Comparison of ENCODE assay signal across 16 cellular contexts in the genomic region with DNA sequence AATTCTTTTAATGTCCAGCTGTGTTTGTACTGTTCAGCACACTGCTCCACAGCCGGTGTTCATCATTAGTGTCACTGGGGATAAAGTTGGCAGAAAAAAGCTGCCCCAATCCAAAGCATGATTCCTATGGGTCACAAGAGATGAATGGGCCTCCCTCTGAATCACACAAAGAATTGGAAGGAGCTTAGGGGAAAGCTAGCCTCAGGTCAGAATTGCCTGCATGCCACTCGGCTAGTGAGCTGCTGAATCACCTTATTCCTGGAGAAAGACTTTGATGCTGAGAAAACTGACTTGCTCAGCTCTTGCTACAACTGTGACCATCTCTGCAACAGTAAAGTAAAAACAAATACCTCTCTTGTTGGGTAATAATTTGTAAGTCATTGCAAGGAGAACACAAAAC. TPM values are rescaled to one million over a fixed set of nuclear protein-coding genes. Genes with fewer than 3 reads are reported as not detected.
DNase-seq lines count a peak whose midpoint lies in the region; ATAC-seq, FAIRE-seq and TF ChIP-seq lines count a peak whose summit lies in the region.
"Had no signal": no experiment of that assay in that cellular context is flagged by ENCODE, and none has a peak within 500 bp of the region (broad histone marks: within the 10 kb centered on the region; RNA-seq: fewer than 3 reads in every experiment).

No MANE protein-coding gene starts in this region.

- TF ChIP-seq CTCF in fibroblast of lung (conservative IDR thresholded peaks at IDR 0.05 in 1 of 2, IDR thresholded peaks at IDR 0.05 in 1 of 2; ENCODE audit: low read depth in 1 of 2, low read length in 2 of 2): no peak

- H3K27me3 ChIP-seq in fibroblast of lung (ENCODE audit: control insufficient read depth, insufficient read depth, low read length): peaks cover 26% of the 10 kb centered on the region

- H2AFZ ChIP-seq in fibroblast of lung (ENCODE audit: low read length): no peak overlapping the region

- H3K9me3 ChIP-seq in SK-N-MC (ENCODE audit: low read depth, low read length) (no peaks in the 10 kb centered on the region), fibroblast of lung (ENCODE audit: control insufficient read depth, insufficient read depth, low read depth, low read length) (no peaks in the 10 kb centered on the region)
- H3K9me3 ChIP-seq: suprapubic skin had no signal

- TF ChIP-seq POLR2A in H54 (IDR thresholded peaks at IDR 0.05; ENCODE audit: low read depth, low read length): no peak

- H3K4me2 ChIP-seq in fibroblast of lung (ENCODE audit: extremely low read depth, insufficient read depth, low read length): no peak overlapping the region

- no peaks in the 10 kb centered on the region for H4K20me1 ChIP-seq in fibroblast of lung (ENCODE audit: control insufficient read depth, extremely low read depth, insufficient read depth, low read length)

- peak overlapping the region; percentile 19; the same call in 1 of the 2 replicates for H3K27ac ChIP-seq in SK-N-MC
- no peak overlapping the region for H3K27ac ChIP-seq in fibroblast of lung (ENCODE audit: insufficient read depth, low read length)
- H3K27ac ChIP-seq: suprapubic skin had no signal

- H3K4me3 ChIP-seq in SK-N-MC: peak overlapping the region; percentile 91
- H3K4me3 ChIP-seq in fibroblast of lung (replicated peaks in 1 of 4; ENCODE audit: control extremely low read depth in 1 of 4, insufficient read depth in 1 of 4, low read depth in 3 of 4, low read length in 4 of 4): no peak overlapping the region

- H3K36me3 ChIP-seq in SK-N-MC (ENCODE audit: insufficient read depth, low read length): peaks cover 58% of the 10 kb centered on the region
- H3K36me3 ChIP-seq in fibroblast of lung (ENCODE audit: control insufficient read depth, insufficient read depth, low read length): no peaks in the 10 kb centered on the region
- H3K36me3 ChIP-seq: suprapubic skin had no signal

- peak overlapping the region; percentile 88 for H3K9ac ChIP-seq in SK-N-MC (ENCODE audit: insufficient read length)
- H3K9ac ChIP-seq in fibroblast of lung (ENCODE audit: insufficient read depth, low read length): no peak overlapping the region

- FAIRE-seq in H54 (lab: Jason Lieb, UNC): peak; percentile 98
- FAIRE-seq: GM19239 had no signal

- peak; percentile 54 for DNase-seq in H54 (ENCODE audit: insufficient read length, low spot score)
- DNase-seq in SK-N-MC (ENCODE audit: low read depth, low spot score): no peak
- DNase-seq in fibroblast of lung (ENCODE audit: low read depth in 2 of 2): peak; percentile 31 to 90
- DNase-seq in stromal cell of bone marrow (ENCODE audit: low read depth): peak; percentile 49
- no peak for DNase-seq in NAMALWA (ENCODE audit: low spot score)
- no peak for DNase-seq in SW480 (ENCODE audit: low spot score)
- DNase-seq: activated CD4-positive, alpha-beta memory T cell treated with anti-CD3 and anti-CD28 coated beads, Interleukin-2, amount 10 ng/mL, durations not matched to agents 7 days and 5 days; activated gamma-delta T cell; naive B cell; NCI-H1694 treated with DMSO at 0.1 percent for 48 hours; NK-92 treated with Interleukin-12 subunit alpha and Interleukin-12 subunit beta, amount 100 ng/mL, for 24 hours had no signal

- peaks cover 2% of the 10 kb centered on the region for H3K4me1 ChIP-seq in fibroblast of lung (ENCODE audit: control insufficient read depth, extremely low read depth, insufficient read depth, low read length)

- no peak for ATAC-seq in GM21390 (IDR thresholded peaks at IDR 0.05; ENCODE audit: unreplicated experiment)

- no peaks in the 10 kb centered on the region for H3K79me2 ChIP-seq in fibroblast of lung (ENCODE audit: control insufficient read depth, insufficient read depth, low read length)

RNA-seq across cellular contexts. Expression of gene CCK, which starts 3.5 kb away (rescaled TPM):
- 0.33 and 1.0 TPM in 2 replicates for total RNA-seq in fibroblast of lung
- polyA plus RNA-seq in fibroblast of lung: 0.33 and 2.8 TPM in 2 replicates
- 4.0 TPM in 1 of 2 replicates, not detected in the other for polyA plus RNA-seq in fibroblast of lung (2012)
- polyA minus RNA-seq in fibroblast of lung (ENCODE audit: low replicate concordance): 5.9 TPM in 1 of 2 replicates, not detected in the other
- total RNA-seq: activated CD4-positive, alpha-beta memory T cell treated with anti-CD3 and anti-CD28 coated beads, Interleukin-2, amount 10 ng/mL, durations not matched to agents 7 days and 5 days; T-helper 1 cell treated with Interleukin-12 subunit alpha and Interleukin-12 subunit beta and Interleukin-4 antibody, amounts not matched to agents 30 ng/mL and 1 ng/mL, for 36 hours had no signal
- polyA plus RNA-seq: IgD-negative memory B cell had no signal

Comparison
In these comparisons a context has a peak if more than half of its experiments do, and no peak if none do; other contexts are left out.
1. DNase-seq: peak in H54 (single experiment), fibroblast of lung (2 of 2) and stromal cell of bone marrow (single experiment); none in SK-N-MC (single experiment), NAMALWA (single experiment) and SW480 (single experiment).